ENCODE assay signal across 1 cellular context in genomic region chr1:108646661-108647269, GRCh38.
A peak's percentile ranks its signal among the peaks of the same experiment; 100 is the strongest.
TF ChIP-seq lines count a peak whose summit lies in the region.

No MANE protein-coding gene starts in this region.

TF ChIP-seq in H1, 55 proteins besides CTCF, POLR2A, EP300 and RAD21:
- TF ChIP-seq POLR2AphosphoS5 (IDR thresholded peaks at IDR 0.05; ENCODE audit: low read depth, low read length): no peak
- no peak for TF ChIP-seq POU5F1 (IDR thresholded peaks at IDR 0.05; ENCODE audit: low read depth, low read length)
- no peak for TF ChIP-seq RXRA (IDR thresholded peaks at IDR 0.05; ENCODE audit: insufficient read depth, low read depth, low read length)
- no peak for TF ChIP-seq CHD2 (IDR thresholded peaks at IDR 0.05; ENCODE audit: low read length)
- TF ChIP-seq PHF8 (conservative IDR thresholded peaks at IDR 0.05; ENCODE audit: low read depth, low read length): no peak
- TF ChIP-seq CTBP2 (IDR thresholded peaks at IDR 0.05; ENCODE audit: borderline replicate concordance, insufficient read depth, insufficient read length, low read length): no peak
- no peak for TF ChIP-seq YY1 (IDR thresholded peaks at IDR 0.05; ENCODE audit: low read depth, low read length)
- peak; percentile 91 for TF ChIP-seq CEBPB (IDR thresholded peaks at IDR 0.05; ENCODE audit: low read depth, low read length)
- TF ChIP-seq ZNF274 (IDR thresholded peaks at IDR 0.05; ENCODE audit: borderline replicate concordance, extremely low read depth, low read length): no peak
